In the genomic region with DNA sequence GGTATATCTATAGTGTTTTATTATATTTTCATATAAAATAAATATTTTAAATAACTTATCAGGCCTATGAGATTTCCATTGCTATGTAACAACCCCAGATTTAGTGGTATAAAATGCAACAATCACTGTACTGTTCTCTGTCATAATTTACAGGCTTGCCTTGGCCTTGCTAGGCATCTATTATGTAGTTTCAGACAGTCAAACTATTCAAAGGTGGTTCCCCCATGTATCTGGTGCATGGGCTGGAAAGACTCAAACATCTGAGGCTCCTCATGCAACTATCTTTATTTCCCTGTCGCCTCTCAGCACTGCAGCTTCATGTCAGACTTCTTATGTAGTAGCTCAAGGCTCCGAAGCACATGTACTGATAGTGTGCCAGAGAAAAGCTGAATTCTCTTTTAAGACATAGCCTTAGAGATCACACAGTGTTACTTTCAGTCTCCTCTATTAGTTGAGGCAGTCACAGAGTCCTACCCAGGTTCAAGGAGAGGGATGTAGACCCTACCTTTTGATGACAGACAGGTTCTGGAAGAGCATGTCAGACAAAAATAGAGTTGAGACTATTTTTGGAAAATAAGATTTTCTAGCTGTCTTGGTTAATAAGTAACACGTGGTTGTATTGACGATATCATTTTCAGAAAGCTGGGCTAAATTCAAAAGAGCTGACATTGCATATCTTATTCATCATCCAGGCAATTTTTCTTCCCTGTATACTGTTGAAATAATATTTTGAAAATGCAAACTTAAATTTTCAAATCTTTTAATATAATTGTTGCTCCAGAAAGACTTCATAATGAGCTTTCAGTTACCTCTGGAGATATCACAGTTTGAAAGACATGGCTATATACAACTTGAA, we compare ENCODE assay signal across 14 cellular contexts.
A peak's percentile ranks its signal among the peaks of the same experiment; 100 is the strongest.
DNase-seq lines count a peak whose midpoint lies in the region; ATAC-seq lines count a peak whose summit lies in the region.
"Had no signal": no experiment of that assay in that cellular context is flagged by ENCODE, and none has a peak within 500 bp of the region (broad histone marks: within the 10 kb centered on the region; RNA-seq: fewer than 3 reads in every experiment).

No MANE protein-coding gene starts in this region.

- H3K9me3 Mint-ChIP-seq in stimulated activated naive CD8-positive, alpha-beta T cell treated with anti-CD3 and anti-CD28 coated beads, Interleukin-15, amount 100 ng/mL, for 72 hours = no peaks in the 10 kb centered on the region

- ATAC-seq in GM18909 (IDR thresholded peaks at IDR 0.05; ENCODE audit: poor library complexity, unreplicated experiment) (peak; percentile 89), GM21825 (IDR thresholded peaks at IDR 0.05; ENCODE audit: unreplicated experiment) (peak; percentile 75), HG03175 (IDR thresholded peaks at IDR 0.05; ENCODE audit: unreplicated experiment) (peak; percentile 79)
- no peak for ATAC-seq in stimulated activated naive CD8-positive, alpha-beta T cell treated with anti-CD3 and anti-CD28 coated beads, Interleukin-15, amount 100 ng/mL, for 72 hours
- ATAC-seq: activated CD8-positive, alpha-beta memory T cell treated with anti-CD3 and anti-CD28 coated beads, Interleukin-2, amount 10 ng/mL, durations not matched to agents 7 days and 5 days had no signal

- H3K4me3 Mint-ChIP-seq in stimulated activated naive CD8-positive, alpha-beta T cell treated with anti-CD3 and anti-CD28 coated beads, Interleukin-15, amount 100 ng/mL, for 72 hours = no peak overlapping the region
- H3K4me3 Mint-ChIP-seq: activated CD8-positive, alpha-beta memory T cell treated with anti-CD3 and anti-CD28 coated beads, Interleukin-2, amount 10 ng/mL, durations not matched to agents 7 days and 5 days had no signal

- H3K27me3 Mint-ChIP-seq in stimulated activated naive CD8-positive, alpha-beta T cell treated with anti-CD3 and anti-CD28 coated beads, Interleukin-15, amount 100 ng/mL, for 72 hours = no peaks in the 10 kb centered on the region
- H3K27me3 Mint-ChIP-seq: activated CD8-positive, alpha-beta memory T cell treated with anti-CD3 and anti-CD28 coated beads, Interleukin-2, amount 10 ng/mL, durations not matched to agents 7 days and 5 days had no signal

- peak; percentile 2 for DNase-seq in pons (ENCODE audit: low spot score)
- no peak for DNase-seq in RKO (ENCODE audit: low spot score)
- DNase-seq in stimulated activated naive CD8-positive, alpha-beta T cell treated with anti-CD3 and anti-CD28 coated beads, Interleukin-15, amount 100 ng/mL, for 72 hours = no peak
- DNase-seq in NCI-H510A treated with DMSO at 0.1 percent for 48 hours (lab: John Stamatoyannopoulos, UW) = no peak
- DNase-seq: activated CD8-positive, alpha-beta memory T cell treated with anti-CD3 and anti-CD28 coated beads, Interleukin-2, amount 10 ng/mL, durations not matched to agents 7 days and 5 days; activated naive CD4-positive, alpha-beta T cell treated with Interleukin-2 at 50 U/mL for 16 hours; DMS79 treated with DMSO at 0.1 percent for 48 hours; left ventricle myocardium inferior; NCI-H2029 treated with DMSO at 0.1 percent for 48 hours; NCI-H774; T-helper 1 cell had no signal

- no peak overlapping the region for H3K27ac Mint-ChIP-seq in stimulated activated naive CD8-positive, alpha-beta T cell treated with anti-CD3 and anti-CD28 coated beads, Interleukin-15, amount 100 ng/mL, for 72 hours
- H3K27ac Mint-ChIP-seq: activated CD8-positive, alpha-beta memory T cell treated with anti-CD3 and anti-CD28 coated beads, Interleukin-2, amount 10 ng/mL, durations not matched to agents 7 days and 5 days had no signal

- no peaks in the 10 kb centered on the region for H3K4me1 Mint-ChIP-seq in stimulated activated naive CD8-positive, alpha-beta T cell treated with anti-CD3 and anti-CD28 coated beads, Interleukin-15, amount 100 ng/mL, for 72 hours
- H3K4me1 Mint-ChIP-seq: activated CD8-positive, alpha-beta memory T cell treated with anti-CD3 and anti-CD28 coated beads, Interleukin-2, amount 10 ng/mL, durations not matched to agents 7 days and 5 days had no signal
